In genomic region chr3:185756477-185756876, GRCh38 we compare ENCODE assay signal across 27 cellular contexts.
"Had no signal": no experiment of that assay in that cellular context is flagged by ENCODE, and none has a peak within 500 bp of the region (broad histone marks: within the 10 kb centered on the region; RNA-seq: fewer than 3 reads in every experiment).

No MANE protein-coding gene starts in this region.

- H3K9me3 ChIP-seq: neutrophil, right atrium auricular region, right lobe of liver, suprapubic skin, thoracic aorta, uterus had no signal

- H3K4me3 Mint-ChIP-seq: naive B cell; natural killer cell; nephron progenitor cell; neural progenitor cell; stimulated activated effector memory CD8-positive, alpha-beta T cell treated with anti-CD3 and anti-CD28 coated beads, Interleukin-12 subunit alpha, Interleukin-12 subunit beta, amount 100 ng/mL, for 72 hours; stimulated activated naive CD8-positive, alpha-beta T cell treated with anti-CD3 and anti-CD28 coated beads, Interleukin-15, Interleukin-2, amounts not matched to agents 100 ng/mL and 50 ng/mL, for 24 hours had no signal

- H3K4me2 ChIP-seq: neural progenitor cell had no signal

- H3K9ac ChIP-seq: neural progenitor cell, parathyroid adenoma had no signal

- H3K27ac ChIP-seq: left lung, lower lobe of right lung, neural progenitor cell, neutrophil, parathyroid adenoma, right atrium auricular region, right lobe of liver, suprapubic skin, thoracic aorta, tibial artery, uterus had no signal

- H3K27me3 ChIP-seq: left lung, neural progenitor cell, neutrophil, right atrium auricular region, right lobe of liver, suprapubic skin, uterus had no signal

- H3K27me3 Mint-ChIP-seq: progenitor cell of endocrine pancreas, type B pancreatic cell had no signal

- H3K4me3 ChIP-seq: left lung, lower lobe of right lung, neural progenitor cell, right atrium auricular region, right lobe of liver, suprapubic skin, thoracic aorta, tibial artery, uterus had no signal

- H2AFZ ChIP-seq: neural progenitor cell, parathyroid adenoma had no signal

- DNase-seq: hippocampal formation; left colon; left lung; lower lobe of right lung; mesenchymal stem cell; naive B cell; natural killer cell; nephron progenitor cell; occipital lobe; right lobe of liver; stimulated activated CD4-positive, alpha-beta T cell treated with anti-CD3 and anti-CD28 coated beads, Interleukin-12 subunit alpha, Interleukin-12 subunit beta, amount 100 ng/mL, for 4 hours; stimulated activated CD4-positive, alpha-beta T cell treated with anti-CD3 and anti-CD28 coated beads, Interleukin-15, amount 100 ng/mL, for 24 hours; stimulated activated CD4-positive, alpha-beta T cell treated with anti-CD3 and anti-CD28 coated beads, Interleukin-2, amount 100 ng/mL, for 24 hours; stimulated activated CD4-positive, alpha-beta T cell treated with anti-CD3 and anti-CD28 coated beads, Interleukin-4, amount 100 ng/mL, for 24 hours; stimulated activated naive CD4-positive, alpha-beta T cell; tibial artery; uterus had no signal

- H3K27ac Mint-ChIP-seq: natural killer cell; neural progenitor cell; stimulated activated effector memory CD8-positive, alpha-beta T cell treated with anti-CD3 and anti-CD28 coated beads, Interleukin-12 subunit alpha, Interleukin-12 subunit beta, amount 100 ng/mL, for 72 hours; stimulated activated naive CD8-positive, alpha-beta T cell treated with anti-CD3 and anti-CD28 coated beads, Interleukin-15, Interleukin-2, amounts not matched to agents 100 ng/mL and 50 ng/mL, for 24 hours; type B pancreatic cell had no signal

- ATAC-seq: left colon; left lung; lower lobe of right lung; natural killer cell; right lobe of liver; stimulated activated effector memory CD8-positive, alpha-beta T cell treated with anti-CD3 and anti-CD28 coated beads, Interleukin-12 subunit alpha, Interleukin-12 subunit beta, amount 100 ng/mL, for 72 hours had no signal

- H3K4me1 ChIP-seq: right lobe of liver, tibial artery, uterus had no signal

- H3K36me3 ChIP-seq: left lung, lower lobe of right lung, neural progenitor cell, neutrophil, right atrium auricular region, right lobe of liver, suprapubic skin, thoracic aorta, uterus had no signal

- H3K4me1 Mint-ChIP-seq: naive B cell; stimulated activated effector memory CD8-positive, alpha-beta T cell treated with anti-CD3 and anti-CD28 coated beads, Interleukin-12 subunit alpha, Interleukin-12 subunit beta, amount 100 ng/mL, for 72 hours had no signal

- H3K36me3 Mint-ChIP-seq: natural killer cell; stimulated activated effector memory CD8-positive, alpha-beta T cell treated with anti-CD3 and anti-CD28 coated beads, Interleukin-12 subunit alpha, Interleukin-12 subunit beta, amount 100 ng/mL, for 72 hours had no signal
